ENCODE assay signal across 1 cellular context in the genomic region with DNA sequence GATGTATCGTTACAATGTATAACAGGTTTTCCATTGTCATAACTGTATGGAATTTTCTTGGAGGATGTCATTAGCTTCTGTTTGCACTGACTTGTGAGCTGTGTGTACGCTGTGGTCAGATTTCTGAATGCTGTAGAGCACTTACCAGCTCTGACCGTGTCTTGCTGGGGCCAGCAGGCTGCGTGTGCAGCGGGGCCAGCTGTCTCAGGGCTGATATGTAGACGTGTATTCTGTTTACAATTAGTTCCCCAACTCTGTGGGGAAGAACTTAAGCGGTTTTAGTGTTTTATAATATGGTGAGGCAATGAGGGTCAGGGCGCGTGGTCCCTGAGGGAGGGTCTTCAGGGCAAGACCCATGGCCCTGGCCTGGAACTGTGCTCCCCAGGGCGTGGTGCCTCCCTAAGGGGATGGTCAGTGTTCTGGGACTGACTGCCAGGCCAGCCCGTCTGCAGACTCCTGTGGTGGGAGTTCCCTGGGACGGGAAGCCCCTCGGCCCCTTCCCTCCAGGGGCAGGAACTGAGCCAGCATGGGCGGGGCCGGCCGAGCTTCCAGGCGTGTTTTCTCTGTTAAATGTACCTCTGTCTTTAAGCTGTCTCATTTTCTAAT.
TF ChIP-seq lines count a peak whose summit lies in the region.

No MANE protein-coding gene starts in this region.

TF ChIP-seq in GM12878, 131 proteins besides CTCF, POLR2A, EP300 and RAD21 (continued from another document):
- TF ChIP-seq, protein P1, sequence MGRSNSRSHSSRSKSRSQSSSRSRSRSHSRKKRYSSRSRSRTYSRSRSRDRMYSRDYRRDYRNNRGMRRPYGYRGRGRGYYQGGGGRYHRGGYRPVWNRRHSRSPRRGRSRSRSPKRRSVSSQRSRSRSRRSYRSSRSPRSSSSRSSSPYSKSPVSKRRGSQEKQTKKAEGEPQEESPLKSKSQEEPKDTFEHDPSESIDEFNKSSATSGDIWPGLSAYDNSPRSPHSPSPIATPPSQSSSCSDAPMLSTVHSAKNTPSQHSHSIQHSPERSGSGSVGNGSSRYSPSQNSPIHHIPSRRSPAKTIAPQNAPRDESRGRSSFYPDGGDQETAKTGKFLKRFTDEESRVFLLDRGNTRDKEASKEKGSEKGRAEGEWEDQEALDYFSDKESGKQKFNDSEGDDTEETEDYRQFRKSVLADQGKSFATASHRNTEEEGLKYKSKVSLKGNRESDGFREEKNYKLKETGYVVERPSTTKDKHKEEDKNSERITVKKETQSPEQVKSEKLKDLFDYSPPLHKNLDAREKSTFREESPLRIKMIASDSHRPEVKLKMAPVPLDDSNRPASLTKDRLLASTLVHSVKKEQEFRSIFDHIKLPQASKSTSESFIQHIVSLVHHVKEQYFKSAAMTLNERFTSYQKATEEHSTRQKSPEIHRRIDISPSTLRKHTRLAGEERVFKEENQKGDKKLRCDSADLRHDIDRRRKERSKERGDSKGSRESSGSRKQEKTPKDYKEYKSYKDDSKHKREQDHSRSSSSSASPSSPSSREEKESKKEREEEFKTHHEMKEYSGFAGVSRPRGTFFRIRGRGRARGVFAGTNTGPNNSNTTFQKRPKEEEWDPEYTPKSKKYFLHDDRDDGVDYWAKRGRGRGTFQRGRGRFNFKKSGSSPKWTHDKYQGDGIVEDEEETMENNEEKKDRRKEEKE (IDR thresholded peaks at IDR 0.05): no peak
- TF ChIP-seq MXI1 (IDR thresholded peaks at IDR 0.05; ENCODE audit: low read depth, low read length): no peak
- TF ChIP-seq SP1 (IDR thresholded peaks at IDR 0.05; ENCODE audit: low read depth, low read length): no peak
- no peak for TF ChIP-seq NR2C2 (IDR thresholded peaks at IDR 0.05; ENCODE audit: borderline replicate concordance, control insufficient read depth, insufficient read length, low read depth)
- TF ChIP-seq BHLHE40 (IDR thresholded peaks at IDR 0.05; ENCODE audit: borderline replicate concordance in 1 of 2, low read depth in 2 of 2, low read length in 1 of 2): no peak
- no peak for TF ChIP-seq SIX5 (IDR thresholded peaks at IDR 0.05; ENCODE audit: low read depth, low read length, severe bottlenecking)
